ENCODE assay signal across 15 cellular contexts in genomic region chr17:75695141-75695829, GRCh38. TPM values are rescaled to one million over a fixed set of nuclear protein-coding genes. Genes with fewer than 3 reads are reported as not detected.
DNase-seq lines count a peak whose midpoint lies in the region; ATAC-seq and TF ChIP-seq lines count a peak whose summit lies in the region.
"Had no signal": no experiment of that assay in that cellular context is flagged by ENCODE, and none has a peak within 500 bp of the region (broad histone marks: within the 10 kb centered on the region; RNA-seq: fewer than 3 reads in every experiment).

No MANE protein-coding gene starts in this region.

- H3K4me3 ChIP-seq in AG10803 (ENCODE audit: low read length) (no peak overlapping the region), PC-9 (no peak overlapping the region), osteoblast (ENCODE audit: insufficient read depth, low read length) (no peak overlapping the region)
- H3K4me3 ChIP-seq: BLaER1, uterus had no signal

- no peak overlapping the region for H3K27ac Mint-ChIP-seq in activated CD8-positive, alpha-beta memory T cell treated with anti-CD3 and anti-CD28 coated beads, Interleukin-2, amount 10 ng/mL, durations not matched to agents 7 days and 5 days
- H3K27ac Mint-ChIP-seq: activated naive CD8-positive, alpha-beta T cell treated with anti-CD3 and anti-CD28 coated beads, Interleukin-2, amount 10 ng/mL, durations not matched to agents 7 days and 5 days had no signal

- no TSS peak for BruUV-seq in PC-9 (replicated peaks; lab: Mats Ljungman, UMichigan)

- no peaks in the 10 kb centered on the region for H3K27me3 ChIP-seq in PC-9 (ENCODE audit: insufficient read depth, low read depth)
- no peaks in the 10 kb centered on the region for H3K27me3 ChIP-seq in osteoblast (ENCODE audit: insufficient read depth, low read length)
- H3K27me3 ChIP-seq: BLaER1, uterus had no signal

- no peak overlapping the region for H3K4me2 ChIP-seq in PC-9
- no peak overlapping the region for H3K4me2 ChIP-seq in osteoblast (ENCODE audit: insufficient read depth, low read length)
- H3K4me2 ChIP-seq: BLaER1 had no signal

- ATAC-seq in activated CD8-positive, alpha-beta memory T cell treated with anti-CD3 and anti-CD28 coated beads, Interleukin-2, amount 10 ng/mL, durations not matched to agents 7 days and 5 days = no peak
- no peak for ATAC-seq in GM21360 (IDR thresholded peaks at IDR 0.05; ENCODE audit: unreplicated experiment)
- ATAC-seq: naive thymus-derived CD4-positive, alpha-beta T cell had no signal

- peak overlapping the region; percentile 10; the same call in 1 of the 2 replicates for H3K27ac ChIP-seq in PC-9
- peak overlapping the region; percentile 20 for H3K27ac ChIP-seq in osteoblast (ENCODE audit: low read depth, low read length)
- H3K27ac ChIP-seq: BLaER1, uterus had no signal

- H3K36me3 Mint-ChIP-seq in activated CD8-positive, alpha-beta memory T cell treated with anti-CD3 and anti-CD28 coated beads, Interleukin-2, amount 10 ng/mL, durations not matched to agents 7 days and 5 days = peaks cover 3% of the 10 kb centered on the region

- POLR2A ChIA-PET in PC-9 (lab: Charles Lee; ENCODE audit: unreplicated experiment) = interaction anchor here (0.7 kb wide), 1 partner anchor 16 kb away, joined by 3 read pairs; no protein-coding TSS in a partner anchor

- no peak overlapping the region for H3K4me3 Mint-ChIP-seq in activated CD8-positive, alpha-beta memory T cell treated with anti-CD3 and anti-CD28 coated beads, Interleukin-2, amount 10 ng/mL, durations not matched to agents 7 days and 5 days
- H3K4me3 Mint-ChIP-seq: activated naive CD8-positive, alpha-beta T cell treated with anti-CD3 and anti-CD28 coated beads, Interleukin-2, amount 10 ng/mL, durations not matched to agents 7 days and 5 days; naive thymus-derived CD4-positive, alpha-beta T cell had no signal

- peaks cover 14% of the 10 kb centered on the region for H3K4me1 Mint-ChIP-seq in activated CD8-positive, alpha-beta memory T cell treated with anti-CD3 and anti-CD28 coated beads, Interleukin-2, amount 10 ng/mL, durations not matched to agents 7 days and 5 days

- H2AFZ ChIP-seq in PC-9 (no peak overlapping the region), osteoblast (ENCODE audit: low read length) (no peak overlapping the region)

- H3K9me3 ChIP-seq in PC-9 (ENCODE audit: insufficient read depth, low read depth) (no peaks in the 10 kb centered on the region), osteoblast (ENCODE audit: low read depth, low read length) (no peaks in the 10 kb centered on the region)
- H3K9me3 ChIP-seq: BLaER1, uterus had no signal

- peaks cover 65% of the 10 kb centered on the region for H3K4me1 ChIP-seq in PC-9 (replicated peaks; ENCODE audit: insufficient read depth)
- peaks cover 63% of the 10 kb centered on the region for H3K4me1 ChIP-seq in osteoblast (ENCODE audit: insufficient read depth, low read length)

- H4K20me1 ChIP-seq in PC-9 (ENCODE audit: insufficient read depth) (no peaks in the 10 kb centered on the region), osteoblast (ENCODE audit: insufficient read depth, low read length) (peaks cover 17% of the 10 kb centered on the region)

- H3K79me2 ChIP-seq in PC-9 (ENCODE audit: low read depth) (peaks cover 65% of the 10 kb centered on the region), osteoblast (ENCODE audit: insufficient read depth, low read length) (peaks cover 48% of the 10 kb centered on the region)

- CTCF ChIA-PET in PC-9 (lab: Charles Lee) = no interaction called here
- CTCF ChIA-PET in activated CD8-positive, alpha-beta memory T cell treated with anti-CD3 and anti-CD28 coated beads, Interleukin-2, amount 10 ng/mL, durations not matched to agents 7 days and 5 days (lab: Charles Lee) = interaction anchor here (26.3 kb wide), 1 partner anchor 53 kb away, joined by 428 read pairs; no protein-coding TSS in a partner anchor

- no peaks in the 10 kb centered on the region for H3K27me3 Mint-ChIP-seq in activated CD8-positive, alpha-beta memory T cell treated with anti-CD3 and anti-CD28 coated beads, Interleukin-2, amount 10 ng/mL, durations not matched to agents 7 days and 5 days
- H3K27me3 Mint-ChIP-seq: activated naive CD8-positive, alpha-beta T cell treated with anti-CD3 and anti-CD28 coated beads, Interleukin-2, amount 10 ng/mL, durations not matched to agents 7 days and 5 days; naive thymus-derived CD4-positive, alpha-beta T cell had no signal

- H3K36me3 ChIP-seq in PC-9 (ENCODE audit: low read depth) (peaks cover 18% of the 10 kb centered on the region; the same call in 1 of the 2 replicates), osteoblast (ENCODE audit: insufficient read depth, low read length) (peaks cover 20% of the 10 kb centered on the region)
- H3K36me3 ChIP-seq: uterus had no signal

- peak; percentile 81 for DNase-seq in AG10803 (ENCODE audit: low read depth)
- DNase-seq in PC-9 = no peak
- DNase-seq in ecto neural progenitor cell (ENCODE audit: low spot score) = peak; percentile 44
- DNase-seq in osteoblast (ENCODE audit: insufficient read length, low spot score, missing footprints) = no peak
- DNase-seq in activated CD8-positive, alpha-beta memory T cell treated with anti-CD3 and anti-CD28 coated beads, Interleukin-2, amount 10 ng/mL, durations not matched to agents 7 days and 5 days = no peak
- DNase-seq in NCI-H2227 treated with DMSO at 0.1 percent for 48 hours (lab: John Stamatoyannopoulos, UW) = no peak
- no peak for DNase-seq in SHP77 treated with DMSO at 0.1 percent for 48 hours (lab: John Stamatoyannopoulos, UW)
- DNase-seq: activated CD4-positive, alpha-beta T cell treated with anti-CD3 and anti-CD28 coated beads for 48 hours; activated naive CD8-positive, alpha-beta T cell treated with anti-CD3 and anti-CD28 coated beads, Interleukin-2, amount 10 ng/mL, durations not matched to agents 7 days and 5 days; naive thymus-derived CD4-positive, alpha-beta T cell; NCI-H2029 treated with DMSO at 0.1 percent for 48 hours; RPMI8226; uterus had no signal

- H3F3A ChIP-seq in PC-9 (ENCODE audit: insufficient read depth, low read depth) = peaks cover 57% of the 10 kb centered on the region

- no peaks in the 10 kb centered on the region for H3K9me2 ChIP-seq in PC-9 (ENCODE audit: insufficient read depth)

- intact Hi-C loops in PC-9 (cut with micrococcal nuclease; ENCODE audit: unreplicated experiment) = no loop called here

- no peak for TF ChIP-seq CTCF in AG10803 (conservative IDR thresholded peaks at IDR 0.05; ENCODE audit: low read length)
- no peak for TF ChIP-seq CTCF in PC-9 (conservative IDR thresholded peaks at IDR 0.05)
- no peak for TF ChIP-seq CTCF in osteoblast (IDR thresholded peaks at IDR 0.05; ENCODE audit: extremely low read depth, low read depth, low read length)

- no peaks in the 10 kb centered on the region for H3K9me3 Mint-ChIP-seq in activated CD8-positive, alpha-beta memory T cell treated with anti-CD3 and anti-CD28 coated beads, Interleukin-2, amount 10 ng/mL, durations not matched to agents 7 days and 5 days (ENCODE audit: low read depth)
- H3K9me3 Mint-ChIP-seq: activated naive CD8-positive, alpha-beta T cell treated with anti-CD3 and anti-CD28 coated beads, Interleukin-2, amount 10 ng/mL, durations not matched to agents 7 days and 5 days; naive thymus-derived CD4-positive, alpha-beta T cell had no signal

RNA-seq across cellular contexts. Expression of gene ITGB4, which starts 26.0 kb away (rescaled TPM):
- total RNA-seq in PC-9 (2021) (448 and 461 TPM in 2 replicates), osteoblast (0.29 and 0.36 TPM in 2 replicates)
- total RNA-seq in activated CD8-positive, alpha-beta memory T cell treated with anti-CD3 and anti-CD28 coated beads, Interleukin-2, amount 10 ng/mL, durations not matched to agents 7 days and 5 days = 1 to 10 TPM; 1.0 to 1.1 TPM

RNA-seq across cellular contexts. Expression of gene SAP30BP, which starts 28.1 kb away (rescaled TPM):
- total RNA-seq in PC-9 (2021) = 79.5 and 80.3 TPM in 2 replicates
- total RNA-seq in osteoblast = 48.1 and 60.7 TPM in 2 replicates
- total RNA-seq in activated CD8-positive, alpha-beta memory T cell treated with anti-CD3 and anti-CD28 coated beads, Interleukin-2, amount 10 ng/mL, durations not matched to agents 7 days and 5 days = 100 to 1,000 TPM in 1 of 2 experiments, 10 to 100 TPM in 1; 100.0 to 106 TPM

RNA-seq across cellular contexts. Expression of gene RECQL5, which starts 28.3 kb away (rescaled TPM):
- total RNA-seq in PC-9 (2021) (41.0 and 44.2 TPM in 2 replicates), osteoblast (17.7 and 24.5 TPM in 2 replicates)
- 10 to 100 TPM; 35.5 to 46.2 TPM for total RNA-seq in activated CD8-positive, alpha-beta memory T cell treated with anti-CD3 and anti-CD28 coated beads, Interleukin-2, amount 10 ng/mL, durations not matched to agents 7 days and 5 days

Comparison
In these comparisons a context has a peak if more than half of its experiments do, and no peak if none do; other contexts are left out.
1. DNase-seq: peak in AG10803 (single experiment) and ecto neural progenitor cell (single experiment); none in PC-9 (0 of 2), osteoblast (single experiment), activated CD8-positive, alpha-beta memory T cell treated with anti-CD3 and anti-CD28 coated beads, Interleukin-2, amount 10 ng/mL, durations not matched to agents 7 days and 5 days (single experiment), NCI-H2227 treated with DMSO at 0.1 percent for 48 hours (single experiment) and SHP77 treated with DMSO at 0.1 percent for 48 hours (single experiment).
2. RNA of gene ITGB4, which starts 26.0 kb away (total RNA-seq): 448 to 461 TPM in PC-9; 1.0 to 1.1 TPM in activated CD8-positive, alpha-beta memory T cell treated with anti-CD3 and anti-CD28 coated beads, Interleukin-2, amount 10 ng/mL, durations not matched to agents 7 days and 5 days and 0.29 to 0.36 TPM in osteoblast; every median in the first group is over 100 times any median in the second.